ENCODE assay signal across 9 cellular contexts in the genomic region with DNA sequence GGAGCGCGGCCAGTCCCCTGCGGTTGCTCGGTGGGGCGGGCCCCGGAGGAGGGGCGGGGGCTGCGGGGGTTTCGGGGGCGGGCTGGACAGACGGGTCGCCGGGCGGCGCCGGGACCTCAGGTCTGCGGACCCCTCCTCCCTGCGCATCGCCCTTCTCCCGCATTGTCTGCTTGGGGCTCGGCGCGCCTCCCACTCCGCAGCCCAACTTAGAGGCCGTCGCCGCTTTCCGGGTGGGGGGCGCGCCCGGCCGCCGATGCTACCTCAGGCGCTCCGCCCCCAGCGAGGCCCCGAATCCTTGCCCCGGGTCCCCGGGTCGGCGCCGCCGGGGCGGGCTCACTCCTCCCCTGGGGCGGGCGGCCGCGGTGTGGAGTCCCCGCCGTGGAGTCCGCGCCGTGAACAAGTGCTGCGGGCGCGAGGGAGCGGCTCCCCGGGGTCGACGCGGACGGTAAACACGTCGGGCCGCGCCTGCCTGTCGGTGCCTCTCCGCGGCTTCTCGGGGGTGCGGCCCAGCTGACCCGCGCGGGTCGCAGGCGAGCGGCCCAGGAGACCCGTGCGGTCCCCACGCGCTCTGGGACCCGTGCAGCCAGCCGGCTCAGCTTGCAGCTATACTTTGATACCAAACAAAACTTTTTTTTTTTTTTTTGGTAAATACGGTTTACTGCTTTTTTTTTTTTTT. TPM values are rescaled to one million over a fixed set of nuclear protein-coding genes. Genes with fewer than 3 reads are reported as not detected.
DNase-seq lines count a peak whose midpoint lies in the region; FAIRE-seq and TF ChIP-seq lines count a peak whose summit lies in the region.
"Had no signal": no experiment of that assay in that cellular context is flagged by ENCODE, and none has a peak within 500 bp of the region (broad histone marks: within the 10 kb centered on the region; RNA-seq: fewer than 3 reads in every experiment).

No MANE protein-coding gene starts in this region.

- 1% methylated on average over 47 to 54 of the region's 84 CpGs for WGBS in tibial nerve, 2 donors

- TF ChIP-seq POLR2A in H54 (IDR thresholded peaks at IDR 0.05; ENCODE audit: low read depth, low read length) (no peak), tibial nerve (IDR thresholded peaks at IDR 0.05) (no peak)

- H3K27me3 ChIP-seq in fibroblast of lung (ENCODE audit: control insufficient read depth, insufficient read depth, low read length) (no peaks in the 10 kb centered on the region), neutrophil (peaks cover 74% of the 10 kb centered on the region), tibial nerve (no peaks in the 10 kb centered on the region)

- H3K9me3 ChIP-seq in fibroblast of lung (ENCODE audit: control insufficient read depth, insufficient read depth, low read depth, low read length) (no peaks in the 10 kb centered on the region), neutrophil (no peaks in the 10 kb centered on the region), tibial nerve (no peaks in the 10 kb centered on the region)

- H3K4me1 ChIP-seq in fibroblast of lung (ENCODE audit: control insufficient read depth, extremely low read depth, insufficient read depth, low read length): no peaks in the 10 kb centered on the region
- peaks cover 14 to 15% of the 10 kb centered on the region in 2 experiments for H3K4me1 ChIP-seq in neutrophil (ENCODE audit: control insufficient read depth in 1 of 2, insufficient read depth in 1 of 2, low read depth in 1 of 2, low read length in 1 of 2)
- H3K4me1 ChIP-seq in tibial nerve: peaks cover 0 to 32% (median 7%) of the 10 kb centered on the region in 4 donors

- TF ChIP-seq EP300 in tibial nerve (IDR thresholded peaks at IDR 0.05): no peak

- DNase-seq in GDM1 (lab: John Stamatoyannopoulos, UW): peak; percentile 19
- peak; percentile 8 for DNase-seq in H54 (ENCODE audit: insufficient read length, low spot score)
- peak; percentile 67 for DNase-seq in NAMALWA (ENCODE audit: low spot score)
- peak; percentile 36 for DNase-seq in activated T-cell treated with anti-CD3 and anti-CD28 coated beads for 4 hours
- peak in 1 of 2 donors; percentile 39 for DNase-seq in fibroblast of lung (ENCODE audit: low read depth in 2 of 2)
- DNase-seq in tibial nerve (ENCODE audit: low spot score in 2 of 2): peak in 1 of 2 donors; percentile 22
- no peak for DNase-seq in OCI-M2 (lab: John Stamatoyannopoulos, UW; ENCODE audit: unreplicated experiment)

- peaks cover 45% of the 10 kb centered on the region for H3K79me2 ChIP-seq in fibroblast of lung (ENCODE audit: control insufficient read depth, insufficient read depth, low read length)

- no peaks in the 10 kb centered on the region for H3K36me3 ChIP-seq in fibroblast of lung (ENCODE audit: control insufficient read depth, insufficient read depth, low read length)
- no peaks in the 10 kb centered on the region for H3K36me3 ChIP-seq in neutrophil
- H3K36me3 ChIP-seq in tibial nerve: no peaks in the 10 kb centered on the region

- H3K4me3 ChIP-seq in fibroblast of lung (replicated peaks in 1 of 4; ENCODE audit: control extremely low read depth in 1 of 4, insufficient read depth in 1 of 4, low read depth in 3 of 4, low read length in 4 of 4): peak overlapping the region; percentile 69 to 81 (median 76)
- peak overlapping the region; percentile 66 to 89 for H3K4me3 ChIP-seq in neutrophil (ENCODE audit: low read depth in 1 of 2, low read length in 1 of 2)
- H3K4me3 ChIP-seq in tibial nerve: peak overlapping the region; percentile 47 to 77 (median 68)

- peak overlapping the region; percentile 77 for H3K9ac ChIP-seq in fibroblast of lung (ENCODE audit: insufficient read depth, low read length)

- H4K20me1 ChIP-seq in fibroblast of lung (ENCODE audit: control insufficient read depth, extremely low read depth, insufficient read depth, low read length): no peaks in the 10 kb centered on the region

- H2AFZ ChIP-seq in fibroblast of lung (ENCODE audit: low read length): no peak overlapping the region

- no peak for FAIRE-seq in H54 (lab: Jason Lieb, UNC)
- FAIRE-seq: colon had no signal

- H3K4me2 ChIP-seq in fibroblast of lung (ENCODE audit: extremely low read depth, insufficient read depth, low read length): peak overlapping the region; percentile 48

- H3K27ac ChIP-seq in fibroblast of lung (ENCODE audit: insufficient read depth, low read length) (peak overlapping the region; percentile 63), neutrophil (peak overlapping the region; percentile 64), tibial nerve (peak overlapping the region; percentile 81 to 95 (median 86))

- no peak for TF ChIP-seq CTCF in fibroblast of lung (conservative IDR thresholded peaks at IDR 0.05 in 1 of 2, IDR thresholded peaks at IDR 0.05 in 1 of 2; ENCODE audit: low read depth in 1 of 2, low read length in 2 of 2)
- TF ChIP-seq CTCF in neutrophil (IDR thresholded peaks at IDR 0.05): no peak
- no peak for TF ChIP-seq CTCF in tibial nerve (IDR thresholded peaks at IDR 0.05)

RNA-seq across cellular contexts. Expression of a gene that starts 0.6 kb away (rescaled TPM):
- 41.1 and 68.4 TPM in 2 replicates for total RNA-seq in fibroblast of lung
- 8.3 and 9.2 TPM in 2 replicates for polyA plus RNA-seq in fibroblast of lung
- 18.1 and 19.5 TPM in 2 replicates for polyA plus RNA-seq in fibroblast of lung (2012)
- 59.6 and 86.0 TPM in 2 replicates for polyA minus RNA-seq in fibroblast of lung (ENCODE audit: low replicate concordance)
- 100 to 1,000 TPM; 332 to 362 (median 351) TPM for total RNA-seq in tibial nerve
